Comparison of ENCODE assay signal across 16 cellular contexts in the genomic region with DNA sequence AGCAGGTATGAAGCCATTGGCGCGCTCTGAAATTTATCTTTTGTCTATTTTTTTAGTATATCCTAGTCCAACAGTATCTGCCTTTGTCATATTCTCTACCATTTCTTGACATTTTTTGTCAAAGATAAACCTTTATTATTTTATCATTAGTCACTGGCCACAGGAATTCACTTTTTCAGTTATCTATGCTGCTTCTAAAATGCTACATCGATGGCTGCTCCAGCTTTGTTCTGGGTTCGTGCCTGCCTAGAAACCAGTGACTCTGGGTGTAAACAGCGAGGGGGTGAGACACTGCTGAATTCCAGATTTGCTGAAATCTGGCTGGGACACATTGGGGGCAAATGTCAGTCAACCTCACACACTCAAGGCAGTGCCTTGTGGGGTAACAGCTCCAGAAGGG.
DNase-seq lines count a peak whose midpoint lies in the region; ATAC-seq, FAIRE-seq and TF ChIP-seq lines count a peak whose summit lies in the region.
"Had no signal": no experiment of that assay in that cellular context is flagged by ENCODE, and none has a peak within 500 bp of the region (broad histone marks: within the 10 kb centered on the region; RNA-seq: fewer than 3 reads in every experiment).

No MANE protein-coding gene starts in this region.

- H4K20me1 ChIP-seq in neural progenitor cell (ENCODE audit: low read depth): no peaks in the 10 kb centered on the region

- no peak for TF ChIP-seq CTCF in AG09309 (IDR thresholded peaks at IDR 0.05; ENCODE audit: control insufficient read depth, insufficient read depth, low read depth, low read length, missing control alignments)
- no peak for TF ChIP-seq CTCF in chondrocyte (IDR thresholded peaks at IDR 0.05)
- TF ChIP-seq CTCF in neural progenitor cell (IDR thresholded peaks at IDR 0.05): no peak
- no peak for TF ChIP-seq CTCF in Caco-2 (IDR thresholded peaks at IDR 0.05; ENCODE audit: insufficient read depth in 1 of 2, low read depth in 1 of 2, low read length in 1 of 2, severe bottlenecking in 1 of 2, unreplicated experiment in 1 of 2)

- H3K4me1 Mint-ChIP-seq in chondrocyte (ENCODE audit: low read depth) (peaks cover 14% of the 10 kb centered on the region), neural progenitor cell (peaks cover 2% of the 10 kb centered on the region), Caco-2 (ENCODE audit: low read depth, unreplicated experiment) (no peaks in the 10 kb centered on the region)
- H3K4me1 Mint-ChIP-seq: activated CD4-positive, alpha-beta T cell treated with anti-CD3 and anti-CD28 coated beads for 36 hours; naive B cell had no signal

- H3K4me1 ChIP-seq in neural progenitor cell: no peaks in the 10 kb centered on the region
- H3K4me1 ChIP-seq in Caco-2: no peaks in the 10 kb centered on the region
- H3K4me1 ChIP-seq: BE2C had no signal

- POLR2A ChIA-PET in Caco-2 (lab: Charles Lee): no interaction called here

- H3K79me2 ChIP-seq in neural progenitor cell (ENCODE audit: low read depth): no peaks in the 10 kb centered on the region

- H3K36me3 ChIP-seq in neural progenitor cell (no peaks in the 10 kb centered on the region), Caco-2 (ENCODE audit: control insufficient read depth, insufficient read depth, low read length) (no peaks in the 10 kb centered on the region)
- H3K36me3 ChIP-seq: BE2C had no signal

- intact Hi-C loops in Caco-2 (cut with micrococcal nuclease; ENCODE audit: unreplicated experiment): no loop called here

- H3K27me3 Mint-ChIP-seq in chondrocyte (ENCODE audit: low read depth) (no peaks in the 10 kb centered on the region), neural progenitor cell (ENCODE audit: insufficient read depth, low read depth) (no peaks in the 10 kb centered on the region), Caco-2 (ENCODE audit: insufficient read depth, unreplicated experiment) (peaks cover 12% of the 10 kb centered on the region)

- ATAC-seq in HG02759 (IDR thresholded peaks at IDR 0.05; ENCODE audit: unreplicated experiment): no peak
- ATAC-seq: activated CD4-positive, alpha-beta T cell treated with anti-CD3 and anti-CD28 coated beads for 36 hours had no signal

- peak overlapping the region; percentile 14 for H2AFZ ChIP-seq in neural progenitor cell (replicated peaks)

- no peak overlapping the region for H3K4me3 ChIP-seq in AG09309 (ENCODE audit: control insufficient read depth, low read depth, low read length)
- no peak overlapping the region for H3K4me3 ChIP-seq in neural progenitor cell
- H3K4me3 ChIP-seq in Caco-2 (ENCODE audit: low read depth, low read length): no peak overlapping the region

- no TSS peak for BruUV-seq in Caco-2 (replicated peaks; lab: Mats Ljungman, UMichigan)

- peak; percentile 5 for DNase-seq in AG09309 (ENCODE audit: low read depth)
- DNase-seq in HTR-8/SVneo (ENCODE audit: insufficient read length, low spot score): peak; percentile 36
- no peak for DNase-seq in chondrocyte (ENCODE audit: low spot score)
- no peak for DNase-seq in neural progenitor cell (ENCODE audit: low spot score)
- DNase-seq in Caco-2: no peak
- DNase-seq in anterior cingulate cortex (lab: John Stamatoyannopoulos, UW): no peak
- DNase-seq in stimulated activated naive CD4-positive, alpha-beta T cell (lab: John Stamatoyannopoulos, UW): no peak
- DNase-seq: activated CD4-positive, alpha-beta T cell treated with anti-CD3 and anti-CD28 coated beads for 36 hours; BE2C; cerebellar nuclear complex; naive B cell; NCI-H2081; NCI-H774 had no signal

- H3K4me3 Mint-ChIP-seq in chondrocyte (ENCODE audit: unreplicated experiment) (no peak overlapping the region), neural progenitor cell (no peak overlapping the region), Caco-2 (ENCODE audit: unreplicated experiment) (no peak overlapping the region)
- H3K4me3 Mint-ChIP-seq: activated CD4-positive, alpha-beta T cell treated with anti-CD3 and anti-CD28 coated beads for 36 hours; activated naive CD8-positive, alpha-beta T cell; naive B cell had no signal

- H3K4me2 ChIP-seq in neural progenitor cell: no peak overlapping the region

- H3F3A ChIP-seq in neural progenitor cell (ENCODE audit: low read depth): no peaks in the 10 kb centered on the region

- H3K9me3 ChIP-seq in neural progenitor cell (ENCODE audit: low read depth) (peaks cover 5% of the 10 kb centered on the region), Caco-2 (no peaks in the 10 kb centered on the region)
- H3K9me3 ChIP-seq: BE2C had no signal

- H3K36me3 Mint-ChIP-seq in chondrocyte (ENCODE audit: low read depth): peaks cover 7% of the 10 kb centered on the region
- no peaks in the 10 kb centered on the region for H3K36me3 Mint-ChIP-seq in neural progenitor cell
- H3K36me3 Mint-ChIP-seq in Caco-2 (ENCODE audit: insufficient read depth, unreplicated experiment): no peaks in the 10 kb centered on the region
- H3K36me3 Mint-ChIP-seq: activated naive CD8-positive, alpha-beta T cell had no signal

- H3K27ac Mint-ChIP-seq in chondrocyte (ENCODE audit: unreplicated experiment) (peak overlapping the region; percentile 80), neural progenitor cell (no peak overlapping the region), Caco-2 (ENCODE audit: unreplicated experiment) (no peak overlapping the region)
- H3K27ac Mint-ChIP-seq: activated CD4-positive, alpha-beta T cell treated with anti-CD3 and anti-CD28 coated beads for 36 hours; activated naive CD8-positive, alpha-beta T cell; naive B cell had no signal

- CTCF ChIA-PET in Caco-2 (lab: Charles Lee): no interaction called here

- no peak overlapping the region for H3K9ac ChIP-seq in neural progenitor cell

- H3K27ac ChIP-seq in neural progenitor cell: no peak overlapping the region
- H3K27ac ChIP-seq: epithelial cell of prostate had no signal

- H3K9me3 Mint-ChIP-seq in chondrocyte (ENCODE audit: low read depth): peaks cover 17% of the 10 kb centered on the region
- peaks cover 24% of the 10 kb centered on the region for H3K9me3 Mint-ChIP-seq in neural progenitor cell
- peaks cover 14% of the 10 kb centered on the region for H3K9me3 Mint-ChIP-seq in Caco-2 (ENCODE audit: unreplicated experiment)

- FAIRE-seq in HTR-8/SVneo (lab: Jason Lieb, UNC): peak; percentile 69

- H3K27me3 ChIP-seq in neural progenitor cell (no peaks in the 10 kb centered on the region), Caco-2 (replicated peaks; ENCODE audit: control insufficient read depth, insufficient read depth, low read length) (no peaks in the 10 kb centered on the region; the same call in 1 of the 2 replicates)
- H3K27me3 ChIP-seq: BE2C had no signal

Comparison
In these comparisons a context has a peak if more than half of its experiments do, and no peak if none do; other contexts are left out.
1. DNase-seq: peak in AG09309 (single experiment) and HTR-8/SVneo (single experiment); none in chondrocyte (single experiment), neural progenitor cell (single experiment), Caco-2 (0 of 2), anterior cingulate cortex (0 of 58) and stimulated activated naive CD4-positive, alpha-beta T cell (0 of 6).